In the genomic region with DNA sequence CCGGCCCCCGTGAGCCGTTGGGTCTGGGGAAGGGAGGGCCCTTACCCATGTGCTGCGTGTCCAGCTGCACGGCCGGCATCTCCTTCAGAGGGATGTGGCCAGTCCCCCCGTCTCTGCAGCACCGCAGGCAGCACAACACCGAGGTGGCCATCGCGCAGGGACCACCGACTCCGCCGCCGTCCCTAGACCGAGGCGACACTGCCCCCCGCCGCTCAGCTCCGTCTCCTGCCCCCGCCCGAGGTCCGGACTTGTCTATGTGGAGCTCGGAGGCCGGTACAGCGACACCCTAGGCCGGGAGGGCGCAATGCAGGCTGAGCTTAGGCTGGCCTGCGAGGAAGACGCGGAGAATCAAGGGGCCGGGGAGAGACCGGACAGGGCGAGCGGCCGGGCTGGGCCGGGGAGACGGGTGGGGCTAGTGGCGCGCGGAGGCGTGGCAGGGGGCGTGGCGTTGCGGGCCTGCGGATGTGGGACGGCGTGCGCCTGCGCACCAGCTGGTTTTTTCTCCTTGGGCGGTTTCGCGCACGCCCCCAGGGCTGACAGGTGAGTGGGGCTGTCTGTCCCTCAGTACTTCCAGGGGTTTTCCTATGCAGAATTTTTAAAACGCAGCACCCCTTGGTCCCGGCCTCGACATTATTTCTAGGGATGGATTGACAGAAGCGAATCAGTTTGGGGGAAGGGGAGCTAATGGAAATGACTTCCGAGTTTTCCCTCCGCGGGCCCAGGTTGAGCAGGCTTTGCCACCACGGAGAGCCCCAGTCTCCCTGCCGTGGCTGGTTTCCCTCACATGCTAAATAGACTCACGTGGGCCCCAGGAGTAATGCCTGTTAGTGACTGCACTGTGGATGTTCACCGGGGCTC, we compare ENCODE assay signal across 8 cellular contexts. TPM values are rescaled to one million over a fixed set of nuclear protein-coding genes. Genes with fewer than 3 reads are reported as not detected.
DNase-seq lines count a peak whose midpoint lies in the region; TF ChIP-seq lines count a peak whose summit lies in the region.

SPRYD7 (minus strand) TSS at position 256 of the 858 bp plus-strand sequence; CDS start at position 151, 105 bp downstream.

- POLR2A ChIA-PET in GM10248 (lab: Yijun Ruan, JAX), result interaction anchor here (0.5 to 1.6 kb wide), 4 partner anchors 10 to 1517 kb away, joined by 3 to 5 read pairs (median 4); partner anchors contain the start of genes INTS6 and KPNA3

- peak within 1 kb of the TSS; percentile 71 for H3K27ac ChIP-seq in SJSA1
- peak within 1 kb of the TSS; percentile 70 for H3K27ac ChIP-seq in neutrophil
- peak within 1 kb of the TSS; percentile 81 for H3K27ac ChIP-seq in substantia nigra (ENCODE audit: low read depth, low read length, poor library complexity, severe bottlenecking)

- peak within 1 kb of the TSS; percentile 94 for H3K4me3 Mint-ChIP-seq in HFFc6
- peak within 1 kb of the TSS; percentile 90 for H3K4me3 Mint-ChIP-seq in activated naive CD4-positive, alpha-beta T cell treated with anti-CD3 and anti-CD28 coated beads for 36 hours

- no peaks in the 10 kb centered on the region for H3K27me3 ChIP-seq in SJSA1 (replicated peaks)
- H3K27me3 ChIP-seq in neutrophil, result peaks cover 14% of the 10 kb centered on the region

- peaks cover 6% of the 10 kb centered on the region for H3K36me3 ChIP-seq in SJSA1
- H3K36me3 ChIP-seq in neutrophil, result no peaks in the 10 kb centered on the region

- peaks cover 6% of the 10 kb centered on the region for H3K4me1 ChIP-seq in SJSA1 (replicated peaks)
- H3K4me1 ChIP-seq in neutrophil (ENCODE audit: control insufficient read depth in 1 of 2, insufficient read depth in 1 of 2, low read depth in 1 of 2, low read length in 1 of 2), result peaks cover 14 to 20% of the 10 kb centered on the region in 2 experiments

- no peaks in the 10 kb centered on the region for H3K36me3 Mint-ChIP-seq in HFFc6 (ENCODE audit: low read depth)
- no peaks in the 10 kb centered on the region for H3K36me3 Mint-ChIP-seq in activated naive CD4-positive, alpha-beta T cell treated with anti-CD3 and anti-CD28 coated beads for 36 hours (ENCODE audit: low read depth)

- intact Hi-C loops in activated naive CD4-positive, alpha-beta T cell treated with anti-CD3 and anti-CD28 coated beads for 36 hours (cut with micrococcal nuclease), result loop anchor here (1.0 to 5.0 kb wide), 14 partner anchors 61 to 1866 kb away; partner anchors contain the start of genes CAB39L, DHRS12, EBPL and PHF11

- peaks cover 35% of the 10 kb centered on the region for H3K4me1 Mint-ChIP-seq in HFFc6 (ENCODE audit: low read depth)
- H3K4me1 Mint-ChIP-seq in activated naive CD4-positive, alpha-beta T cell treated with anti-CD3 and anti-CD28 coated beads for 36 hours (ENCODE audit: low read depth), result peaks cover 7% of the 10 kb centered on the region

- DNase-seq in GM10248 (ENCODE audit: extremely low spot score) (peak; percentile 96), HFFc6 (peak; percentile 97), MV-4-11 (lab: John Stamatoyannopoulos, UW) (peak; percentile 96), SJSA1 (ENCODE audit: low read depth in 1 of 2, low spot score in 2 of 2) (peak; percentile 95 to 97), germinal center (ENCODE audit: low spot score) (peak; percentile 93), substantia nigra (lab: John Stamatoyannopoulos, UW) (peak; percentile 78 to 99 (median 97))
- DNase-seq in activated naive CD4-positive, alpha-beta T cell treated with anti-CD3 and anti-CD28 coated beads for 36 hours, result peak; percentile 96

- no peaks in the 10 kb centered on the region for H3K27me3 Mint-ChIP-seq in HFFc6 (ENCODE audit: insufficient read depth)
- H3K27me3 Mint-ChIP-seq in activated naive CD4-positive, alpha-beta T cell treated with anti-CD3 and anti-CD28 coated beads for 36 hours (ENCODE audit: low read depth), result peaks cover 2% of the 10 kb centered on the region

- H3K4me3 ChIP-seq in SJSA1 (peak within 1 kb of the TSS; percentile 80), neutrophil (ENCODE audit: low read depth in 1 of 2, low read length in 1 of 2) (peak within 1 kb of the TSS; percentile 97)

- H3K27ac Mint-ChIP-seq in HFFc6, result peak within 1 kb of the TSS; percentile 90
- H3K27ac Mint-ChIP-seq in activated naive CD4-positive, alpha-beta T cell treated with anti-CD3 and anti-CD28 coated beads for 36 hours, result peak within 1 kb of the TSS; percentile 70

- TF ChIP-seq CTCF in GM10248 (IDR thresholded peaks at IDR 0.05; ENCODE audit: control extremely low read depth, extremely low read depth, low read depth, missing control alignments) (peak; percentile 100), HFFc6 (IDR thresholded peaks at IDR 0.05) (peak; percentile 92), neutrophil (IDR thresholded peaks at IDR 0.05) (peak; percentile 100)

- no peaks in the 10 kb centered on the region for H3K9me3 Mint-ChIP-seq in HFFc6
- no peaks in the 10 kb centered on the region for H3K9me3 Mint-ChIP-seq in activated naive CD4-positive, alpha-beta T cell treated with anti-CD3 and anti-CD28 coated beads for 36 hours

- CTCF ChIA-PET in GM10248 (lab: Yijun Ruan, JAX), result interaction anchor here (0.6 to 2.3 kb wide), 44 partner anchors 10 to 1135 kb away, joined by 3 to 24 read pairs (median 3); partner anchors contain the start of genes EBPL and TRIM13
- CTCF ChIA-PET in activated naive CD4-positive, alpha-beta T cell treated with anti-CD3 and anti-CD28 coated beads for 36 hours (lab: Charles Lee), result interaction anchor here (0.5 to 1.9 kb wide), 20 partner anchors 8 to 975 kb away, joined by 3 to 7 read pairs (median 3); partner anchors contain the start of genes EBPL and KPNA3

- no peaks in the 10 kb centered on the region for H3K9me3 ChIP-seq in SJSA1 (replicated peaks)
- no peaks in the 10 kb centered on the region for H3K9me3 ChIP-seq in neutrophil

RNA-seq across cellular contexts. Expression of gene SPRYD7, which starts in this region (rescaled TPM):
- 10 to 100 TPM; 15.1 to 19.3 (median 17.9) TPM for total RNA-seq in HFFc6 (2021; fragmentation: NEBNext Ultra II Directional; extraction: Animal tissue kit (Norgen Biotek cat#: 25700))
- total RNA-seq in SJSA1 (2014; rRNA removed; shearing (Covaris generic)), result 12.3 and 13.2 TPM in 2 replicates
- total RNA-seq in activated naive CD4-positive, alpha-beta T cell treated with anti-CD3 and anti-CD28 coated beads for 36 hours, result 1 to 10 TPM; 2.5 to 2.6 TPM

Comparison
In these comparisons a context has a peak if more than half of its experiments do, and no peak if none do; other contexts are left out.
1. Peak in every context shown above with its lines: DNase-seq, H3K4me3 ChIP-seq and H3K27ac ChIP-seq.